8 cellular contexts compared by ENCODE assay signal in the genomic region with DNA sequence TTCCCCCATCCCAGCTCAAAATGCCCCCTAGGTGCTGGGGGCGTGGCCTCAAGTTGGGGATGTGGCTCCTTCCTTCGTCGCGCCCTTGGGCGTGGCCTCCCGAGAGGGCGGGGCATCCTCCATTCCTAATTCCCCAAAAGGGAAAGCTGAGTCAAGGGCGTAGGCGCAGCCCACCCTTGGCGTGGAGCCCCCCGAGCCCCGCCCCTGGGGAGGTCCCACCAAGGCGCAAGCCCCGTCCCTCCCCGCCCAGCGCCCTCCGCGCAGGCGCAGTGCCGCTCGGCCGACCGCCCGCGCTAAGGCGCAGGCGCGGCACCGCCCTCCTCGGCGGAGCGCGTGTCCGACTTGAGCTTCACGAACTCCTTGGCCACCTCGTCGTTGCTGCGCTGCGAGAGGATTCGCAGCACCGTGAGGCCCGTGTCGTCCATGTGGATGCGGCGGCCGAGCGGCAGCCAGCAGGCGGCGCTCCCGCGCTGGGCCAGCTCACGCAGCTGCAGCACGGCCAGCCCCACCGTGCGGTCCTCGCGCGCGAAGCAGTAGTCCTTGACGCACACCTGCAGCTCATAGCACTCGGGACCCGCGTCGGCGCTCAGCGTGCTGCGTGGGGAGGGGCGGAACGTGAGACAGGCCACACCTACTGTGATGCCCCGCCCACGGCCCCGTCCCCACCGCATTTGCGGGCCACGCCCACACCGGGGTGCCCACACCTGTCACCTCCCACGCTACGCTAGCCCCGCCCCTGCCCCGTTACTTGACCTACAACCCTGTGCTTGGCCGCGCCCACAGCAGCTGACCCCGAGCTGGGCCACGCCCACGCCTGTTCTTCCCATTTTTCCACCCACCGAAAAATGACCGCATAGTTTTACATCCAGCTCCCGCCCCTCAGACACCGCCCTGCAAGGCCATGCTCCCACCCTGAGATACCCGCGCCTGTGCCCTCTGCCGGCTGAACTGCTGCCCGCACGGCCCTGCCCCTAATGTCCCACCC. TPM values are rescaled to one million over a fixed set of nuclear protein-coding genes. Genes with fewer than 3 reads are reported as not detected.
DNase-seq lines count a peak whose midpoint lies in the region; ATAC-seq lines count a peak whose summit lies in the region.

No MANE protein-coding gene starts in this region.

- peak overlapping the region; percentile 20 for H3K27ac ChIP-seq in epithelial cell of prostate

- ATAC-seq in HG03108 (IDR thresholded peaks at IDR 0.05; ENCODE audit: unreplicated experiment), result peak; percentile 53

- DNase-seq in SIG-M5 treated with dmso at 0.1 percent for 504 hours (lab: John Stamatoyannopoulos, UW; ENCODE audit: unreplicated experiment) (peak; percentile 83), SIG-M5 (lab: John Stamatoyannopoulos, UW) (no peak), NCI-H69 (lab: John Stamatoyannopoulos, UW) (peak; percentile 18), epithelial cell of prostate (ENCODE audit: low read depth, low spot score) (peak; percentile 8), mucosa of gallbladder (ENCODE audit: low spot score) (peak; percentile 56)
- peak; percentile 49 for DNase-seq in activated CD8-positive, alpha-beta memory T cell treated with anti-CD3 and anti-CD28 coated beads, Interleukin-2, amount 50 U/mL, for 1 hour (ENCODE audit: extremely low read depth)
- peak; percentile 89 for DNase-seq in stimulated activated CD8-positive, alpha-beta memory T cell treated with anti-CD3 and anti-CD28 coated beads, Interleukin-4, amount 100 ng/mL, for 48 hours

RNA-seq across cellular contexts. Expression of a gene that starts 50.6 kb away (rescaled TPM):
- total RNA-seq in mucosa of gallbladder, result 71.1 TPM
